ENCODE assay signal across 11 cellular contexts in genomic region chr11:66882540-66882939, GRCh38. TPM values are rescaled to one million over a fixed set of nuclear protein-coding genes. Genes with fewer than 3 reads are reported as not detected.
DNase-seq lines count a peak whose midpoint lies in the region; ATAC-seq, FAIRE-seq and TF ChIP-seq lines count a peak whose summit lies in the region.
"Had no signal": no experiment of that assay in that cellular context is flagged by ENCODE, and none has a peak within 500 bp of the region (broad histone marks: within the 10 kb centered on the region; RNA-seq: fewer than 3 reads in every experiment).

No MANE protein-coding gene starts in this region.

- H3K4me3 ChIP-seq in astrocyte (ENCODE audit: insufficient read depth, low read depth, low read length) = no peak overlapping the region
- peak overlapping the region; percentile 70 for H3K4me3 ChIP-seq in thoracic aorta

- H3K27ac Mint-ChIP-seq in astrocyte (ENCODE audit: unreplicated experiment) (no peak overlapping the region), mesothelial cell of epicardium (peak overlapping the region; percentile 13)
- no peak overlapping the region for H3K27ac Mint-ChIP-seq in activated naive CD8-positive, alpha-beta T cell treated with anti-CD3 and anti-CD28 coated beads, Interleukin-2, amount 50 U/mL, for 24 hours
- H3K27ac Mint-ChIP-seq: B cell, T-helper 17 cell had no signal

- peaks cover 8% of the 10 kb centered on the region for H3K27me3 Mint-ChIP-seq in astrocyte (ENCODE audit: low read depth, unreplicated experiment)
- no peaks in the 10 kb centered on the region for H3K27me3 Mint-ChIP-seq in mesothelial cell of epicardium (ENCODE audit: low read depth)
- no peaks in the 10 kb centered on the region for H3K27me3 Mint-ChIP-seq in activated naive CD8-positive, alpha-beta T cell treated with anti-CD3 and anti-CD28 coated beads, Interleukin-2, amount 50 U/mL, for 24 hours

- H3K36me3 ChIP-seq in astrocyte (ENCODE audit: insufficient read depth, low read length) (no peaks in the 10 kb centered on the region), thoracic aorta (no peaks in the 10 kb centered on the region)

- H3K79me2 ChIP-seq in astrocyte (ENCODE audit: insufficient read depth, low read length) = no peaks in the 10 kb centered on the region

- H3K9me3 ChIP-seq in astrocyte (ENCODE audit: insufficient read depth, low read depth, low read length) = no peaks in the 10 kb centered on the region
- H3K9me3 ChIP-seq in thoracic aorta = no peaks in the 10 kb centered on the region

- H3K36me3 Mint-ChIP-seq in astrocyte (ENCODE audit: low read depth, unreplicated experiment) (no peaks in the 10 kb centered on the region), mesothelial cell of epicardium (no peaks in the 10 kb centered on the region)
- no peaks in the 10 kb centered on the region for H3K36me3 Mint-ChIP-seq in activated naive CD8-positive, alpha-beta T cell treated with anti-CD3 and anti-CD28 coated beads, Interleukin-2, amount 50 U/mL, for 24 hours (ENCODE audit: low read depth)

- ATAC-seq in thoracic aorta (ENCODE audit: insufficient number of reproducible peaks, low FRiP score, low read depth) (no peak), GM21737 (IDR thresholded peaks at IDR 0.05; ENCODE audit: unreplicated experiment) (no peak)
- no peak for ATAC-seq in activated naive CD8-positive, alpha-beta T cell treated with anti-CD3 and anti-CD28 coated beads, Interleukin-2, amount 50 U/mL, for 24 hours

- H3K4me1 ChIP-seq in astrocyte (ENCODE audit: insufficient read depth, low read length) = peaks cover 34% of the 10 kb centered on the region
- peaks cover 0 to 10% of the 10 kb centered on the region in 2 donors for H3K4me1 ChIP-seq in thoracic aorta (ENCODE audit: control insufficient read depth in 1 of 2, low read depth in 2 of 2)

- peak overlapping the region; percentile 75 for H2AFZ ChIP-seq in astrocyte (ENCODE audit: low read depth, low read length)

- no peak for FAIRE-seq in astrocyte (lab: Jason Lieb, UNC)
- FAIRE-seq: endometrium had no signal

- H4K20me1 ChIP-seq in astrocyte (ENCODE audit: insufficient read depth, low read length) = peaks cover 4% of the 10 kb centered on the region

- no peaks in the 10 kb centered on the region for H3K9me3 Mint-ChIP-seq in astrocyte (ENCODE audit: unreplicated experiment)
- H3K9me3 Mint-ChIP-seq in mesothelial cell of epicardium = no peaks in the 10 kb centered on the region
- no peaks in the 10 kb centered on the region for H3K9me3 Mint-ChIP-seq in activated naive CD8-positive, alpha-beta T cell treated with anti-CD3 and anti-CD28 coated beads, Interleukin-2, amount 50 U/mL, for 24 hours

- peak overlapping the region; percentile 56 for H3K9ac ChIP-seq in astrocyte (ENCODE audit: low read length)

- peak overlapping the region; percentile 75 for H3K4me2 ChIP-seq in astrocyte (ENCODE audit: low read length)

- H3K4me3 Mint-ChIP-seq in astrocyte (ENCODE audit: unreplicated experiment) = no peak overlapping the region
- no peak overlapping the region for H3K4me3 Mint-ChIP-seq in mesothelial cell of epicardium
- H3K4me3 Mint-ChIP-seq in activated naive CD8-positive, alpha-beta T cell treated with anti-CD3 and anti-CD28 coated beads, Interleukin-2, amount 50 U/mL, for 24 hours = no peak overlapping the region
- H3K4me3 Mint-ChIP-seq: B cell had no signal

- TF ChIP-seq CTCF in astrocyte (IDR thresholded peaks at IDR 0.05; ENCODE audit: insufficient read depth, low read depth, low read length) (no peak), mesothelial cell of epicardium (IDR thresholded peaks at IDR 0.05; ENCODE audit: unreplicated experiment) (no peak), thoracic aorta (IDR thresholded peaks at IDR 0.05) (no peak)

- DNase-seq in NCI-H748 (lab: John Stamatoyannopoulos, UW; ENCODE audit: unreplicated experiment) (peak; percentile 37), NCI-H748 treated with DMSO at 0.1 percent for 48 hours (lab: John Stamatoyannopoulos, UW) (no peak), astrocyte (ENCODE audit: low read depth) (no peak), mesothelial cell of epicardium (ENCODE audit: low spot score in 2 of 2, unreplicated experiment in 2 of 2) (no peak), thoracic aorta (ENCODE audit: low spot score) (no peak), SKM-1 (lab: John Stamatoyannopoulos, UW; ENCODE audit: unreplicated experiment) (no peak)
- no peak for DNase-seq in activated naive CD8-positive, alpha-beta T cell treated with anti-CD3 and anti-CD28 coated beads, Interleukin-2, amount 50 U/mL, for 24 hours

- H3K4me1 Mint-ChIP-seq in astrocyte (ENCODE audit: low read depth, unreplicated experiment) = peaks cover 21% of the 10 kb centered on the region
- H3K4me1 Mint-ChIP-seq in mesothelial cell of epicardium = peaks cover 55% of the 10 kb centered on the region
- peaks cover 12% of the 10 kb centered on the region for H3K4me1 Mint-ChIP-seq in activated naive CD8-positive, alpha-beta T cell treated with anti-CD3 and anti-CD28 coated beads, Interleukin-2, amount 50 U/mL, for 24 hours
- H3K4me1 Mint-ChIP-seq: B cell had no signal

- no peaks in the 10 kb centered on the region for H3K27me3 ChIP-seq in astrocyte (ENCODE audit: insufficient read depth, low read length)
- no peaks in the 10 kb centered on the region for H3K27me3 ChIP-seq in thoracic aorta (replicated peaks; ENCODE audit: insufficient read depth)

- H3K27ac ChIP-seq in astrocyte (ENCODE audit: low read depth, low read length) (no peak overlapping the region), thoracic aorta (no peak overlapping the region)

RNA-seq across cellular contexts. Expression of gene LRFN4, which starts 25.7 kb away (rescaled TPM):
- 33.7 and 35.7 TPM in 2 replicates for total RNA-seq in astrocyte
- 26.6 to 28.1 TPM (median 27.5 TPM) in 3 replicates for total RNA-seq in mesothelial cell of epicardium
- 10 to 100 TPM; 12.4 to 23.0 TPM for total RNA-seq in thoracic aorta

RNA-seq across cellular contexts. Expression of gene RCE1, which starts 39.3 kb away (rescaled TPM):
- total RNA-seq in astrocyte (19.3 and 19.8 TPM in 2 replicates), mesothelial cell of epicardium (27.0 to 27.8 TPM (median 27.2 TPM) in 3 replicates), thoracic aorta (10 to 100 TPM; 11.9 to 17.5 TPM)
